10 cellular contexts compared by ENCODE assay signal in genomic region chr4:159298502-159298901, GRCh38.
A peak's percentile ranks its signal among the peaks of the same experiment; 100 is the strongest.
DNase-seq lines count a peak whose midpoint lies in the region; ATAC-seq and TF ChIP-seq lines count a peak whose summit lies in the region.
"Had no signal": no experiment of that assay in that cellular context is flagged by ENCODE, and none has a peak within 500 bp of the region (broad histone marks: within the 10 kb centered on the region; RNA-seq: fewer than 3 reads in every experiment).

No MANE protein-coding gene starts in this region.

- no peak for TF ChIP-seq CTCF in brain (conservative IDR thresholded peaks at IDR 0.05)
- no peak for TF ChIP-seq CTCF in testis (IDR thresholded peaks at IDR 0.05)

- no peaks in the 10 kb centered on the region for H3K4me1 ChIP-seq in testis
- no peaks in the 10 kb centered on the region for H3K4me1 ChIP-seq in naive thymus-derived CD4-positive, alpha-beta T cell (ENCODE audit: control insufficient read depth in 2 of 2, insufficient read depth in 2 of 2, low read length in 2 of 2)
- H3K4me1 ChIP-seq: BLaER1 had no signal

- H3K36me3 Mint-ChIP-seq in activated naive CD4-positive, alpha-beta T cell treated with anti-CD3 and anti-CD28 coated beads for 36 hours (ENCODE audit: low read depth) = no peaks in the 10 kb centered on the region
- H3K36me3 Mint-ChIP-seq in activated naive CD4-positive, alpha-beta T cell treated with anti-CD3 and anti-CD28 coated beads, Interleukin-2, amount 10 ng/mL, durations not matched to agents 7 days and 5 days = no peaks in the 10 kb centered on the region
- H3K36me3 Mint-ChIP-seq in brain = peaks cover 13% of the 10 kb centered on the region
- peaks cover 0 to 7% (median 0%) of the 10 kb centered on the region in 5 donors for H3K36me3 Mint-ChIP-seq in naive thymus-derived CD4-positive, alpha-beta T cell

- intact Hi-C loops in activated naive CD4-positive, alpha-beta T cell treated with anti-CD3 and anti-CD28 coated beads for 36 hours (cut with micrococcal nuclease) = no loop called here
- intact Hi-C loops in testis (cut with DNase I; ENCODE audit: low total_unique reads) = no loop called here
- intact Hi-C loops in naive thymus-derived CD4-positive, alpha-beta T cell (cut with micrococcal nuclease) = no loop called here

- ATAC-seq in HG02981 (IDR thresholded peaks at IDR 0.05; ENCODE audit: unreplicated experiment) = peak; percentile 60
- no peak for ATAC-seq in naive thymus-derived CD4-positive, alpha-beta T cell

- no peaks in the 10 kb centered on the region for H3K36me3 ChIP-seq in testis (ENCODE audit: low read depth, missing control alignments)
- H3K36me3 ChIP-seq in naive thymus-derived CD4-positive, alpha-beta T cell (ENCODE audit: control insufficient read depth in 2 of 3, insufficient read depth in 3 of 3, low read length in 3 of 3) = no peaks in the 10 kb centered on the region

- CTCF ChIA-PET in activated naive CD4-positive, alpha-beta T cell treated with anti-CD3 and anti-CD28 coated beads for 36 hours (lab: Charles Lee) = interaction anchor here (0.6 to 0.7 kb wide), 2 partner anchors 159 to 447 kb away, joined by 3 to 4 read pairs; no protein-coding TSS in a partner anchor
- CTCF ChIA-PET in activated naive CD4-positive, alpha-beta T cell treated with anti-CD3 and anti-CD28 coated beads, Interleukin-2, amount 10 ng/mL, durations not matched to agents 7 days and 5 days (lab: Charles Lee) = no interaction called here
- CTCF ChIA-PET in naive thymus-derived CD4-positive, alpha-beta T cell (lab: Charles Lee) = no interaction called here

- peaks cover 26% of the 10 kb centered on the region for H3K4me1 Mint-ChIP-seq in activated naive CD4-positive, alpha-beta T cell treated with anti-CD3 and anti-CD28 coated beads for 36 hours (ENCODE audit: low read depth)
- no peaks in the 10 kb centered on the region for H3K4me1 Mint-ChIP-seq in activated naive CD4-positive, alpha-beta T cell treated with anti-CD3 and anti-CD28 coated beads, Interleukin-2, amount 10 ng/mL, durations not matched to agents 7 days and 5 days
- H3K4me1 Mint-ChIP-seq in brain = peaks cover 38% of the 10 kb centered on the region
- H3K4me1 Mint-ChIP-seq in naive thymus-derived CD4-positive, alpha-beta T cell = peaks cover 0 to 6% (median 0%) of the 10 kb centered on the region in 7 donors

- 58% methylated on average over 4 of the region's 4 CpGs for WGBS in testis, 2 donors

- H3K27me3 Mint-ChIP-seq in activated naive CD4-positive, alpha-beta T cell treated with anti-CD3 and anti-CD28 coated beads for 36 hours (ENCODE audit: low read depth) = no peaks in the 10 kb centered on the region
- no peaks in the 10 kb centered on the region for H3K27me3 Mint-ChIP-seq in activated naive CD4-positive, alpha-beta T cell treated with anti-CD3 and anti-CD28 coated beads, Interleukin-2, amount 10 ng/mL, durations not matched to agents 7 days and 5 days
- no peaks in the 10 kb centered on the region for H3K27me3 Mint-ChIP-seq in brain
- no peaks in the 10 kb centered on the region for H3K27me3 Mint-ChIP-seq in naive thymus-derived CD4-positive, alpha-beta T cell

- H3K9me3 Mint-ChIP-seq in activated naive CD4-positive, alpha-beta T cell treated with anti-CD3 and anti-CD28 coated beads for 36 hours = no peaks in the 10 kb centered on the region
- H3K9me3 Mint-ChIP-seq in activated naive CD4-positive, alpha-beta T cell treated with anti-CD3 and anti-CD28 coated beads, Interleukin-2, amount 10 ng/mL, durations not matched to agents 7 days and 5 days = no peaks in the 10 kb centered on the region
- no peaks in the 10 kb centered on the region for H3K9me3 Mint-ChIP-seq in brain
- peaks cover 0 to 2% (median 0%) of the 10 kb centered on the region in 11 donors for H3K9me3 Mint-ChIP-seq in naive thymus-derived CD4-positive, alpha-beta T cell

- TF ChIP-seq POLR2A in testis (IDR thresholded peaks at IDR 0.05) = no peak

- peak overlapping the region; percentile 10 for H3K27ac Mint-ChIP-seq in activated naive CD4-positive, alpha-beta T cell treated with anti-CD3 and anti-CD28 coated beads for 36 hours
- no peak overlapping the region for H3K27ac Mint-ChIP-seq in activated naive CD4-positive, alpha-beta T cell treated with anti-CD3 and anti-CD28 coated beads, Interleukin-2, amount 10 ng/mL, durations not matched to agents 7 days and 5 days
- peak overlapping the region in 3 of 5 experiments; percentile 3 to 73 (median 21) for H3K27ac Mint-ChIP-seq in brain
- no peak overlapping the region for H3K27ac Mint-ChIP-seq in naive thymus-derived CD4-positive, alpha-beta T cell

- no peaks in the 10 kb centered on the region for H3K27me3 ChIP-seq in testis
- no peaks in the 10 kb centered on the region for H3K27me3 ChIP-seq in naive thymus-derived CD4-positive, alpha-beta T cell (ENCODE audit: control insufficient read depth in 2 of 2, insufficient read depth in 2 of 2, low read length in 2 of 2)
- H3K27me3 ChIP-seq: BLaER1 had no signal

- no peak overlapping the region for H3K27ac ChIP-seq in testis
- H3K27ac ChIP-seq in naive thymus-derived CD4-positive, alpha-beta T cell (ENCODE audit: low read depth, low read length) = no peak overlapping the region
- H3K27ac ChIP-seq: BLaER1 had no signal

- no peak for DNase-seq in activated naive CD4-positive, alpha-beta T cell treated with anti-CD3 and anti-CD28 coated beads for 36 hours
- no peak for DNase-seq in activated naive CD4-positive, alpha-beta T cell treated with anti-CD3 and anti-CD28 coated beads, Interleukin-2, amount 10 ng/mL, durations not matched to agents 7 days and 5 days
- DNase-seq in stromal cell of bone marrow (ENCODE audit: low read depth) = peak; percentile 59
- DNase-seq in testis = no peak
- DNase-seq in NCI-H1436 (lab: John Stamatoyannopoulos, UW) = no peak
- DNase-seq in naive thymus-derived CD4-positive, alpha-beta T cell = no peak
- DNase-seq: stimulated activated CD4-positive, alpha-beta T cell treated with anti-CD3 and anti-CD28 coated beads, Interleukin-15, amount 100 ng/mL, for 24 hours had no signal

- POLR2A ChIA-PET in naive thymus-derived CD4-positive, alpha-beta T cell (lab: Charles Lee) = no interaction called here

- H3K4me3 ChIP-seq in testis = no peak overlapping the region
- H3K4me3 ChIP-seq in naive thymus-derived CD4-positive, alpha-beta T cell (ENCODE audit: low read length) = no peak overlapping the region
- H3K4me3 ChIP-seq: BLaER1 had no signal

- H3K4me3 Mint-ChIP-seq in activated naive CD4-positive, alpha-beta T cell treated with anti-CD3 and anti-CD28 coated beads for 36 hours = no peak overlapping the region
- no peak overlapping the region for H3K4me3 Mint-ChIP-seq in activated naive CD4-positive, alpha-beta T cell treated with anti-CD3 and anti-CD28 coated beads, Interleukin-2, amount 10 ng/mL, durations not matched to agents 7 days and 5 days
- H3K4me3 Mint-ChIP-seq in brain = peak overlapping the region in 1 of 5 experiments; percentile 10
- no peak overlapping the region for H3K4me3 Mint-ChIP-seq in naive thymus-derived CD4-positive, alpha-beta T cell

- H3K9me3 ChIP-seq in testis = no peaks in the 10 kb centered on the region
- no peaks in the 10 kb centered on the region for H3K9me3 ChIP-seq in naive thymus-derived CD4-positive, alpha-beta T cell (ENCODE audit: control insufficient read depth in 2 of 3, low read length in 3 of 3)
- H3K9me3 ChIP-seq: BLaER1 had no signal

Comparison
In these comparisons a context has a peak if more than half of its experiments do, and no peak if none do; other contexts are left out.
1. H3K27ac Mint-ChIP-seq: peak in activated naive CD4-positive, alpha-beta T cell treated with anti-CD3 and anti-CD28 coated beads for 36 hours (single experiment) and brain (3 of 5); none in activated naive CD4-positive, alpha-beta T cell treated with anti-CD3 and anti-CD28 coated beads, Interleukin-2, amount 10 ng/mL, durations not matched to agents 7 days and 5 days (single experiment) and naive thymus-derived CD4-positive, alpha-beta T cell (0 of 9).